In the genomic region with DNA sequence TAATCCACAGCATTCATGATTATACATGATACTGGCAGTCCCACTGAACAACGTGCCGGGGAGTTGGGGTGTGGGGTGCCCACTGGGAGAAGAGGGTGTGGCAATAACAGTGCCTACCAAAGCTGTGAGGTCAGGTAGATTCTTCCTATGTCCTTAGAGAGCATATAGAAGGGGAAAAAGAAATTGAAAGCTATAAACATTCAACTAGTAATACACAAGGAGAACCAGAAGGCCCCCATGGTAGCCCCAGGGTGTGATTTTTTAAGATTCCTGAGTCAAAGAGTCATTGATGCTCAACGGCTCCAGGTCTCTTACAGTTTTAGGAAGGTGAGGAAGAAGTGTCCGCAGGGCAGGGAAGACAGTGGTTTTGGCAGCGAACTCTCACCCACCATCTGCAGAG, we compare ENCODE assay signal across 9 cellular contexts. TPM values are rescaled to one million over a fixed set of nuclear protein-coding genes. Genes with fewer than 3 reads are reported as not detected.
A peak's percentile ranks its signal among the peaks of the same experiment; 100 is the strongest.
DNase-seq lines count a peak whose midpoint lies in the region; ATAC-seq and TF ChIP-seq lines count a peak whose summit lies in the region.
"Not testable (repeated sequence)": the region's sequence is repeated elsewhere in the genome, so short reads cannot be mapped to it uniquely, and the experiment has no call there.
"Had no signal": no experiment of that assay in that cellular context is flagged by ENCODE, and none has a peak within 500 bp of the region (broad histone marks: within the 10 kb centered on the region; RNA-seq: fewer than 3 reads in every experiment).

No MANE protein-coding gene starts in this region.

- intact Hi-C loops in Caco-2 (cut with micrococcal nuclease; ENCODE audit: unreplicated experiment) = loop anchor here (1.0 kb wide), 1 partner anchor 14 kb away; no protein-coding TSS in a partner anchor
- intact Hi-C loops in colonic mucosa (cut with DNase I); left colon (cut with DNase I, micrococcal nuclease); stomach (cut with DNase I; ENCODE audit: low total_unique reads): not testable (repeated sequence)

- H3K4me1 ChIP-seq in Caco-2 (peaks cover 13% of the 10 kb centered on the region), stomach (peaks cover 0 to 13% (median 9%) of the 10 kb centered on the region in 4 donors)
- not testable (repeated sequence) for H3K4me1 ChIP-seq in RWPE2 (ENCODE audit: insufficient read depth, poor library complexity, severe bottlenecking); colonic mucosa; mucosa of rectum (ENCODE audit: control insufficient read depth in 2 of 2, insufficient read depth in 2 of 2, low read length in 2 of 2)

- not testable (repeated sequence) for H3K27me3 ChIP-seq in Caco-2 (replicated peaks; ENCODE audit: control insufficient read depth, insufficient read depth, low read length); RWPE2 (ENCODE audit: insufficient read depth, poor library complexity, severe bottlenecking); colonic mucosa; mucosa of rectum (ENCODE audit: control insufficient read depth in 2 of 2, insufficient read depth in 2 of 2, low read length in 2 of 2); stomach

- TF ChIP-seq EP300 in stomach (IDR thresholded peaks at IDR 0.05) = not testable (repeated sequence)

- POLR2A ChIA-PET in Caco-2 (lab: Charles Lee) = not testable (repeated sequence)

- H3K9me3 Mint-ChIP-seq in Caco-2 (ENCODE audit: unreplicated experiment) = not testable (repeated sequence)
- H3K9me3 Mint-ChIP-seq in type B pancreatic cell = peaks cover 11% of the 10 kb centered on the region

- H3K4me1 Mint-ChIP-seq in Caco-2 (ENCODE audit: low read depth, unreplicated experiment) = peaks cover 18% of the 10 kb centered on the region
- H3K4me1 Mint-ChIP-seq in type B pancreatic cell (ENCODE audit: unreplicated experiment) = not testable (repeated sequence)

- TF ChIP-seq CTCF in Caco-2 (IDR thresholded peaks at IDR 0.05; ENCODE audit: insufficient read depth in 1 of 2, low read depth in 1 of 2, low read length in 1 of 2, severe bottlenecking in 1 of 2, unreplicated experiment in 1 of 2); RWPE2 (IDR thresholded peaks at IDR 0.05; ENCODE audit: poor library complexity, severe bottlenecking); colonic mucosa (IDR thresholded peaks at IDR 0.05); stomach (IDR thresholded peaks at IDR 0.05); type B pancreatic cell (conservative IDR thresholded peaks at IDR 0.05): not testable (repeated sequence)

- ATAC-seq in RWPE2 (ENCODE audit: low read depth) = not testable (repeated sequence)
- ATAC-seq in esophagus mucosa (peak; percentile 23), left colon (peak; percentile 39)

- not testable (repeated sequence) for H3K4me3 Mint-ChIP-seq in Caco-2 (ENCODE audit: unreplicated experiment); type B pancreatic cell

- not testable (repeated sequence) for H3K9me3 ChIP-seq in Caco-2; RWPE2 (ENCODE audit: severe bottlenecking); colonic mucosa; mucosa of rectum (ENCODE audit: control insufficient read depth in 2 of 2, low read length in 2 of 2); stomach

- peak overlapping the region; percentile 41 for H3K27ac Mint-ChIP-seq in Caco-2 (ENCODE audit: unreplicated experiment)
- H3K27ac Mint-ChIP-seq in type B pancreatic cell = peak overlapping the region; percentile 22

- CTCF ChIA-PET in Caco-2 (lab: Charles Lee) = not testable (repeated sequence)

- H3K9ac ChIP-seq in colonic mucosa (ENCODE audit: low read depth in 2 of 2, low read length in 2 of 2) = not testable (repeated sequence)
- H3K9ac ChIP-seq in mucosa of rectum (ENCODE audit: low read depth in 1 of 2, low read length in 2 of 2) = peak overlapping the region in 1 of 2 donors; percentile 24

- not testable (repeated sequence) for H3K27me3 Mint-ChIP-seq in Caco-2 (ENCODE audit: insufficient read depth, unreplicated experiment)
- peaks cover 20% of the 10 kb centered on the region for H3K27me3 Mint-ChIP-seq in type B pancreatic cell

- not testable (repeated sequence) for H3K27ac ChIP-seq in RWPE2 (ENCODE audit: poor library complexity, severe bottlenecking)
- H3K27ac ChIP-seq in colonic mucosa (peak overlapping the region; percentile 46), mucosa of rectum (ENCODE audit: low read depth in 2 of 2, low read length in 2 of 2) (peak overlapping the region; percentile 34 to 71), stomach (peak overlapping the region in 4 of 5 donors; percentile 7 to 50 (median 14))

- not testable (repeated sequence) for H3K36me3 ChIP-seq in Caco-2 (ENCODE audit: control insufficient read depth, insufficient read depth, low read length); RWPE2 (ENCODE audit: low read depth); colonic mucosa; mucosa of rectum (ENCODE audit: control insufficient read depth in 2 of 2, insufficient read depth in 2 of 2, low read length in 2 of 2); stomach

- WGBS in stomach, 5 donors = 59 to 75% (median 68%) methylated on average over 5 of the region's 5 CpGs

- BruUV-seq in Caco-2 (replicated peaks; lab: Mats Ljungman, UMichigan) = not testable (repeated sequence)

- not testable (repeated sequence) for TF ChIP-seq POLR2A in stomach (IDR thresholded peaks at IDR 0.05)

- not testable (repeated sequence) for H3K4me3 ChIP-seq in Caco-2 (ENCODE audit: low read depth, low read length); RWPE2 (ENCODE audit: severe bottlenecking); colonic mucosa; mucosa of rectum (ENCODE audit: low read length in 2 of 2); stomach

- DNase-seq in Caco-2; colonic mucosa; left colon; stomach; type B pancreatic cell (ENCODE audit: extremely low spot score, unreplicated experiment): not testable (repeated sequence)
- DNase-seq in RWPE2 (ENCODE audit: low spot score) = peak; percentile 25

- H3K36me3 Mint-ChIP-seq in Caco-2 (ENCODE audit: insufficient read depth, unreplicated experiment); type B pancreatic cell: not testable (repeated sequence)

RNA-seq across cellular contexts. Expression of a gene that starts 25.8 kb away (rescaled TPM):
- total RNA-seq in Caco-2 (2022) (69.5 and 70.6 TPM in 2 replicates), colonic mucosa (10 to 100 TPM; 29.9 to 39.5 TPM), esophagus mucosa (6.7 TPM), left colon (10 to 100 TPM; 36.4 to 66.2 TPM), stomach (10 to 100 TPM in 4 of 5 donors, 1 to 10 TPM in 1; 2.9 to 91.5 (median 24.4) TPM), type B pancreatic cell (ENCODE audit: low replicate concordance) (5.4 and 6.5 TPM in 2 replicates)
- polyA plus RNA-seq in stomach = 10 to 100 TPM in 1 of 3 donors, 1 to 10 TPM in 2; 2.8 to 14.4 (median 8.2) TPM
- total RNA-seq: H4 had no signal
